Comparison of ENCODE assay signal across 21 cellular contexts in genomic region chr4:2085496-2085901, GRCh38. TPM values are rescaled to one million over a fixed set of nuclear protein-coding genes. Genes with fewer than 3 reads are reported as not detected.
DNase-seq lines count a peak whose midpoint lies in the region; ATAC-seq and TF ChIP-seq lines count a peak whose summit lies in the region.
"Had no signal": no experiment of that assay in that cellular context is flagged by ENCODE, and none has a peak within 500 bp of the region (broad histone marks: within the 10 kb centered on the region; RNA-seq: fewer than 3 reads in every experiment).

No MANE protein-coding gene starts in this region.

- H3K27ac Mint-ChIP-seq in CD14-positive monocyte: no peak overlapping the region
- H3K27ac Mint-ChIP-seq: activated T-helper 2 cell treated with anti-CD3 and anti-CD28 coated beads, Interferon-gamma antibody, Interleukin-2, Interleukin-4, amounts not matched to agents 10 μg/mL and 5 μg/mL and 100 μg/mL, durations not matched to agents 14 hours and 24 hours and 36 hours; brain; CD8-positive, alpha-beta T cell had no signal

- intact Hi-C loops in posterior vena cava (cut with DNase I) (no loop called here), CD14-positive monocyte (cut with micrococcal nuclease) (no loop called here)

- no peaks in the 10 kb centered on the region for H3K36me3 Mint-ChIP-seq in CD14-positive monocyte
- H3K36me3 Mint-ChIP-seq: brain; CD8-positive, alpha-beta T cell had no signal

- peak; percentile 72 for DNase-seq in COLO668 (lab: John Stamatoyannopoulos, UW; ENCODE audit: unreplicated experiment)
- peak; percentile 19 for DNase-seq in HPDE6-E6E7 (ENCODE audit: extremely low spot score)
- peak; percentile 61 for DNase-seq in epithelial cell of esophagus (ENCODE audit: low read depth)
- peak; percentile 49 for DNase-seq in posterior vena cava (ENCODE audit: low spot score)
- DNase-seq in CD14-positive monocyte (ENCODE audit: low spot score): no peak
- no peak for DNase-seq in OCI-M2 (lab: John Stamatoyannopoulos, UW; ENCODE audit: unreplicated experiment)
- DNase-seq: cortex of kidney; DMS79; heart right ventricle; KG1; mucosa of descending colon; NCI-H187 treated with DMSO at 0.1 percent for 48 hours; NCI-H226; stimulated activated CD4-positive, alpha-beta T cell treated with anti-CD3 and anti-CD28 coated beads, Interleukin-1b, Interleukin-23, amount 100 ng/mL, for 48 hours; stimulated activated naive CD4-positive, alpha-beta T cell treated with Interleukin-2 at 50 U/mL for 16 hours had no signal

- H3K27me3 Mint-ChIP-seq in CD14-positive monocyte (ENCODE audit: low read depth in 3 of 3): peaks cover 4 to 31% (median 20%) of the 10 kb centered on the region in 3 donors

- H3K4me3 Mint-ChIP-seq in CD14-positive monocyte: no peak overlapping the region
- H3K4me3 Mint-ChIP-seq: brain; CD8-positive, alpha-beta T cell had no signal

- H3K4me3 ChIP-seq in epithelial cell of esophagus (ENCODE audit: low read length): no peak overlapping the region
- H3K4me3 ChIP-seq: heart right ventricle, mucosa of descending colon, tibial artery had no signal

- TF ChIP-seq CTCF in epithelial cell of esophagus (IDR thresholded peaks at IDR 0.05; ENCODE audit: insufficient read depth, low read depth, low read length, missing control alignments) (no peak), CD14-positive monocyte (IDR thresholded peaks at IDR 0.05) (no peak)

- ATAC-seq in HG02798 (IDR thresholded peaks at IDR 0.05; ENCODE audit: poor library complexity, unreplicated experiment) (no peak), GM19324 (IDR thresholded peaks at IDR 0.05; ENCODE audit: low FRiP score, unreplicated experiment) (no peak)
- ATAC-seq: CD8-positive, alpha-beta T cell; heart right ventricle; mucosa of descending colon had no signal

- peaks cover 0 to 9% (median 1%) of the 10 kb centered on the region in 7 donors for H3K9me3 Mint-ChIP-seq in CD14-positive monocyte
- H3K9me3 Mint-ChIP-seq: activated T-helper 2 cell treated with anti-CD3 and anti-CD28 coated beads, Interferon-gamma antibody, Interleukin-2, Interleukin-4, amounts not matched to agents 10 μg/mL and 5 μg/mL and 100 μg/mL, durations not matched to agents 14 hours and 24 hours and 36 hours had no signal

- no peaks in the 10 kb centered on the region for H3K4me1 Mint-ChIP-seq in CD14-positive monocyte

RNA-seq across cellular contexts. Expression of gene NAT8L, which starts 26.4 kb away (rescaled TPM):
- total RNA-seq in posterior vena cava: under 1 TPM; 0.19 to 0.52 TPM
- polyA plus RNA-seq in CD14-positive monocyte: not detected

Comparison
In these comparisons a context has a peak if more than half of its experiments do, and no peak if none do; other contexts are left out.
1. DNase-seq: peak in COLO668 (single experiment), HPDE6-E6E7 (single experiment), epithelial cell of esophagus (single experiment) and posterior vena cava (single experiment); none in CD14-positive monocyte (single experiment) and OCI-M2 (single experiment).